Comparison of ENCODE assay signal across 21 cellular contexts in genomic region chr12:115993715-115994114, GRCh38.
DNase-seq lines count a peak whose midpoint lies in the region; ATAC-seq and TF ChIP-seq lines count a peak whose summit lies in the region.
"Had no signal": no experiment of that assay in that cellular context is flagged by ENCODE, and none has a peak within 500 bp of the region (broad histone marks: within the 10 kb centered on the region; RNA-seq: fewer than 3 reads in every experiment).

No MANE protein-coding gene starts in this region.

- intact Hi-C loops in activated CD4-positive, alpha-beta T cell treated with anti-CD3 and anti-CD28 coated beads for 36 hours (cut with DNase I, micrococcal nuclease) = loop anchor here in 1 of 2 experiments (5.0 kb wide), 1 partner anchor 51 kb away; no protein-coding TSS in a partner anchor

- H3K36me3 ChIP-seq in HAP-1 (replicated peaks) = peaks cover 37% of the 10 kb centered on the region

- POLR2A ChIA-PET in activated CD4-positive, alpha-beta T cell treated with anti-CD3 and anti-CD28 coated beads for 36 hours (lab: Charles Lee) = no interaction called here

- H3K9me3 Mint-ChIP-seq in effector memory CD8-positive, alpha-beta T cell = no peaks in the 10 kb centered on the region
- no peaks in the 10 kb centered on the region for H3K9me3 Mint-ChIP-seq in osteocyte (ENCODE audit: unreplicated experiment)
- H3K9me3 Mint-ChIP-seq in activated CD4-positive, alpha-beta T cell treated with anti-CD3 and anti-CD28 coated beads for 36 hours (ENCODE audit: low read depth) = no peaks in the 10 kb centered on the region
- H3K9me3 Mint-ChIP-seq: CD4-positive, CD25-positive, alpha-beta regulatory T cell; CD8-positive, alpha-beta memory T cell; HFFc6; IgD-negative memory B cell had no signal

- CTCF ChIA-PET in activated CD4-positive, alpha-beta T cell treated with anti-CD3 and anti-CD28 coated beads for 36 hours (lab: Charles Lee) = interaction anchor here (0.6 kb wide), 1 partner anchor 92 kb away, joined by 4 read pairs; no protein-coding TSS in a partner anchor

- DNase-seq in AG10803 (ENCODE audit: low read depth) (peak; percentile 15), T-helper 17 cell (no peak), osteocyte (ENCODE audit: extremely low spot score, unreplicated experiment) (no peak), HAP-1 (ENCODE audit: low spot score in 2 of 2) (no peak), ureter (ENCODE audit: low spot score) (no peak)
- DNase-seq in effector memory CD8-positive, alpha-beta T cell = no peak
- DNase-seq in activated CD4-positive, alpha-beta T cell treated with anti-CD3 and anti-CD28 coated beads for 36 hours = no peak
- DNase-seq: 8988T; BE2C; C1 segment of cervical spinal cord; CD4-positive, CD25-positive, alpha-beta regulatory T cell; CD8-positive, alpha-beta memory T cell; COR-L47; DMS 273 treated with DMSO at 0.1 percent for 48 hours; DMS53; GM23248; HFFc6 had no signal

- H3K36me3 Mint-ChIP-seq in T-helper 17 cell (ENCODE audit: low read depth) (peaks cover 11% of the 10 kb centered on the region), osteocyte (ENCODE audit: unreplicated experiment) (peaks cover 39% of the 10 kb centered on the region)
- H3K36me3 Mint-ChIP-seq in effector memory CD8-positive, alpha-beta T cell (ENCODE audit: insufficient read depth) = peaks cover 46% of the 10 kb centered on the region
- H3K36me3 Mint-ChIP-seq in activated CD4-positive, alpha-beta T cell treated with anti-CD3 and anti-CD28 coated beads for 36 hours (ENCODE audit: low read depth) = peaks cover 29% of the 10 kb centered on the region

- H3K4me3 ChIP-seq in AG10803 (ENCODE audit: low read length) (no peak overlapping the region), HAP-1 (no peak overlapping the region)
- H3K4me3 ChIP-seq: GM23248 had no signal

- H3K4me3 Mint-ChIP-seq in T-helper 17 cell (no peak overlapping the region), osteocyte (ENCODE audit: unreplicated experiment) (no peak overlapping the region)
- no peak overlapping the region for H3K4me3 Mint-ChIP-seq in effector memory CD8-positive, alpha-beta T cell
- H3K4me3 Mint-ChIP-seq in activated CD4-positive, alpha-beta T cell treated with anti-CD3 and anti-CD28 coated beads for 36 hours = no peak overlapping the region
- H3K4me3 Mint-ChIP-seq: CD4-positive, CD25-positive, alpha-beta regulatory T cell; CD8-positive, alpha-beta memory T cell; HFFc6; IgD-negative memory B cell had no signal

- H3K27ac Mint-ChIP-seq in T-helper 17 cell (peak overlapping the region; percentile 11), osteocyte (ENCODE audit: unreplicated experiment) (peak overlapping the region; percentile 5)
- peak overlapping the region; percentile 63 to 67 for H3K27ac Mint-ChIP-seq in effector memory CD8-positive, alpha-beta T cell
- H3K27ac Mint-ChIP-seq in activated CD4-positive, alpha-beta T cell treated with anti-CD3 and anti-CD28 coated beads for 36 hours = no peak overlapping the region
- H3K27ac Mint-ChIP-seq: CD4-positive, CD25-positive, alpha-beta regulatory T cell; HFFc6; IgD-negative memory B cell had no signal

- no peaks in the 10 kb centered on the region for H3K27me3 Mint-ChIP-seq in T-helper 17 cell
- no peaks in the 10 kb centered on the region for H3K27me3 Mint-ChIP-seq in effector memory CD8-positive, alpha-beta T cell
- no peaks in the 10 kb centered on the region for H3K27me3 Mint-ChIP-seq in osteocyte (ENCODE audit: unreplicated experiment)
- H3K27me3 Mint-ChIP-seq in activated CD4-positive, alpha-beta T cell treated with anti-CD3 and anti-CD28 coated beads for 36 hours = no peaks in the 10 kb centered on the region
- H3K27me3 Mint-ChIP-seq: CD4-positive, CD25-positive, alpha-beta regulatory T cell; IgD-negative memory B cell had no signal

- H3K9me3 ChIP-seq in T-helper 17 cell (ENCODE audit: control insufficient read depth, low read length, poor library complexity, severe bottlenecking) (no peaks in the 10 kb centered on the region), HAP-1 (no peaks in the 10 kb centered on the region)
- H3K9me3 ChIP-seq: BE2C had no signal

- TF ChIP-seq CTCF in AG10803 (conservative IDR thresholded peaks at IDR 0.05; ENCODE audit: low read length) (no peak), osteocyte (IDR thresholded peaks at IDR 0.05) (no peak)

- in situ Hi-C loops in HAP-1 (cut with MboI; ENCODE audit: low sequenced_read_pairs) = loop anchor here (25.0 kb wide), 1 partner anchor 619 kb away; no protein-coding TSS in a partner anchor

- peaks cover 4% of the 10 kb centered on the region; the same call in 1 of the 2 replicates for H3K4me1 ChIP-seq in HAP-1

- no peaks in the 10 kb centered on the region for H3K27me3 ChIP-seq in HAP-1 (ENCODE audit: low read depth)
- H3K27me3 ChIP-seq: BE2C had no signal

- H3K4me1 Mint-ChIP-seq in T-helper 17 cell = peaks cover 24% of the 10 kb centered on the region
- peaks cover 10 to 17% of the 10 kb centered on the region in 2 donors for H3K4me1 Mint-ChIP-seq in effector memory CD8-positive, alpha-beta T cell (ENCODE audit: low read depth in 2 of 2)
- peaks cover 18% of the 10 kb centered on the region for H3K4me1 Mint-ChIP-seq in osteocyte (ENCODE audit: unreplicated experiment)
- peaks cover 22% of the 10 kb centered on the region for H3K4me1 Mint-ChIP-seq in activated CD4-positive, alpha-beta T cell treated with anti-CD3 and anti-CD28 coated beads for 36 hours

- ATAC-seq in T-helper 17 cell = no peak
- no peak for ATAC-seq in effector memory CD8-positive, alpha-beta T cell (replicated peaks)
- ATAC-seq in activated CD4-positive, alpha-beta T cell treated with anti-CD3 and anti-CD28 coated beads for 36 hours = no peak
- no peak for ATAC-seq in HG02885 (IDR thresholded peaks at IDR 0.05; ENCODE audit: poor library complexity, unreplicated experiment)
- ATAC-seq: HCT116, HepG2 had no signal
